In genomic region chr20:44210422-44211176, GRCh38 we compare ENCODE assay signal across 8 cellular contexts. TPM values are rescaled to one million over a fixed set of nuclear protein-coding genes. Genes with fewer than 3 reads are reported as not detected.
DNase-seq lines count a peak whose midpoint lies in the region; ATAC-seq and TF ChIP-seq lines count a peak whose summit lies in the region.

TSS of gene OSER1 (minus strand) at chr20:44210771. CDS start at chr20:44206957, 3,814 bp downstream.

- ATAC-seq in activated T-helper 17 cell treated with anti-CD3 and anti-CD28 coated beads, Interleukin-2, amount 50 U/mL, for 72 hours (replicated peaks): peak; percentile 91
- peak; percentile 81 to 96 (median 84) for ATAC-seq in natural killer cell

- CTCF ChIA-PET in RWPE1 (lab: Yijun Ruan, JAX): interaction anchor here (1.2 to 1.5 kb wide), 3 partner anchors 21 to 100 kb away, joined by 3 to 6 read pairs (median 5); partner anchors contain the start of gene FITM2

- H3K4me1 Mint-ChIP-seq in activated T-helper 17 cell treated with anti-CD3 and anti-CD28 coated beads, Interleukin-2, amount 50 U/mL, for 72 hours: peaks cover 41% of the 10 kb centered on the region
- H3K4me1 Mint-ChIP-seq in natural killer cell: peaks cover 52 to 56% of the 10 kb centered on the region in 2 donors

- peak within 1 kb of the TSS; percentile 90 for H3K4me3 Mint-ChIP-seq in activated T-helper 17 cell treated with anti-CD3 and anti-CD28 coated beads, Interleukin-2, amount 50 U/mL, for 72 hours
- peak within 1 kb of the TSS; percentile 98 for H3K4me3 Mint-ChIP-seq in natural killer cell

- no peaks in the 10 kb centered on the region for H3K27me3 Mint-ChIP-seq in activated T-helper 17 cell treated with anti-CD3 and anti-CD28 coated beads, Interleukin-2, amount 50 U/mL, for 72 hours
- no peaks in the 10 kb centered on the region for H3K27me3 Mint-ChIP-seq in natural killer cell (ENCODE audit: low read depth in 2 of 2)

- TF ChIP-seq CTCF in LNCaP clone FGC (IDR thresholded peaks at IDR 0.05; ENCODE audit: control insufficient read depth, extremely low read depth, insufficient read depth) (no peak), RWPE1 (conservative IDR thresholded peaks at IDR 0.05; ENCODE audit: low read depth) (no peak), fibroblast of mammary gland (conservative IDR thresholded peaks at IDR 0.05; ENCODE audit: control insufficient read depth, insufficient read depth, low read depth, low read length) (no peak), natural killer cell (IDR thresholded peaks at IDR 0.05) (no peak)

- H3K4me3 ChIP-seq in LNCaP clone FGC (ENCODE audit: low read depth, low read length): peak within 1 kb of the TSS; percentile 85
- H3K4me3 ChIP-seq in fibroblast of mammary gland (ENCODE audit: control insufficient read depth, low read depth, low read length): peak within 1 kb of the TSS; percentile 85

- H3K36me3 Mint-ChIP-seq in activated T-helper 17 cell treated with anti-CD3 and anti-CD28 coated beads, Interleukin-2, amount 50 U/mL, for 72 hours (ENCODE audit: low read depth): peaks cover 55% of the 10 kb centered on the region
- peaks cover 6% of the 10 kb centered on the region for H3K36me3 Mint-ChIP-seq in natural killer cell

- peak within 1 kb of the TSS; percentile 94 for H3K27ac Mint-ChIP-seq in activated T-helper 17 cell treated with anti-CD3 and anti-CD28 coated beads, Interleukin-2, amount 50 U/mL, for 72 hours
- peak within 1 kb of the TSS; percentile 92 to 97 for H3K27ac Mint-ChIP-seq in natural killer cell

- peak within 1 kb of the TSS; percentile 99 for H3K27ac ChIP-seq in RWPE1

- peak; percentile 98 for DNase-seq in Daoy (ENCODE audit: low read depth)
- DNase-seq in GOT3 (lab: John Stamatoyannopoulos, UW): peak; percentile 95
- peak; percentile 94 for DNase-seq in LNCaP clone FGC (ENCODE audit: low read depth)
- DNase-seq in RWPE1 (ENCODE audit: low spot score): peak; percentile 100
- peak; percentile 95 for DNase-seq in fibroblast of mammary gland (ENCODE audit: low read depth)
- peak; percentile 98 for DNase-seq in natural killer cell
- DNase-seq in stimulated activated naive CD4-positive, alpha-beta T cell treated with Interleukin-2 at 50 U/mL for 16 hours (lab: John Stamatoyannopoulos, UW): peak; percentile 97

- H3K9me3 Mint-ChIP-seq in activated T-helper 17 cell treated with anti-CD3 and anti-CD28 coated beads, Interleukin-2, amount 50 U/mL, for 72 hours: no peaks in the 10 kb centered on the region
- H3K9me3 Mint-ChIP-seq in natural killer cell: no peaks in the 10 kb centered on the region

- intact Hi-C loops in natural killer cell (cut with micrococcal nuclease): loop anchor here (2.0 to 10.0 kb wide), 2 partner anchors 254 to 674 kb away; partner anchors contain the start of gene YWHAB

- POLR2A ChIA-PET in RWPE1 (lab: Yijun Ruan, JAX; ENCODE audit: low non-redundant PET): interaction anchor here (0.6 to 0.9 kb wide), 3 partner anchors 96 to 259 kb away, joined by 3 to 4 read pairs (median 3); no protein-coding TSS in a partner anchor

RNA-seq across cellular contexts. Expression of gene OSER1, which starts in this region (rescaled TPM):
- total RNA-seq in Daoy (2014; rRNA removed; shearing (Covaris generic)): 47.1 and 49.1 TPM in 2 replicates
- total RNA-seq in activated T-helper 17 cell treated with anti-CD3 and anti-CD28 coated beads, Interleukin-2, amount 50 U/mL, for 72 hours: 10 to 100 TPM; 30.5 to 38.6 TPM
- 10 to 100 TPM; 72.3 to 93.9 (median 78.3) TPM for total RNA-seq in natural killer cell

Comparison
In these comparisons a context has a peak if more than half of its experiments do, and no peak if none do; other contexts are left out.
1. Peak in every context shown above with its lines: DNase-seq, ATAC-seq, H3K4me3 ChIP-seq and H3K27ac ChIP-seq.